In the genomic region with DNA sequence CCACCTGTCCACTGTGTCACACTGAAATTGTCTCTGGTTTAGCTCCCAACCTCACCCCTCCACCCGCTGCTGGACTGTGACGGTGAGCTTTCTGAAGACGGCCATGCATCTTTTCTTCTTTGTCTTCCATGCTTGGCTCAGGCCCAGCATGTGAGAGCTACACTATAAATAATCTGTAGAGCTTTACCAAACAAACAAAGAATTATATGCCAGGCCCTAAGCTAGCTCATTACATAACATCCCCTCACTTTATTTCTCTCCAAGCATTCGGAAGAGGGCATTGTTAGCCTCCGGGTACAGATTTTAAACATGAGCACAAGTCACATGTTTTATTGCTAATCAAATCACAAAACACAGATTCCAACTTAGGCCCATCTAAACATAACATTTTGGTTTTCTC, we compare ENCODE assay signal across 20 cellular contexts.
"Had no signal": no experiment of that assay in that cellular context is flagged by ENCODE, and none has a peak within 500 bp of the region (broad histone marks: within the 10 kb centered on the region; RNA-seq: fewer than 3 reads in every experiment).

No MANE protein-coding gene starts in this region.

- H3K4me3 Mint-ChIP-seq: activated CD4-positive, alpha-beta memory T cell treated with anti-CD3 and anti-CD28 coated beads for 36 hours; activated naive CD4-positive, alpha-beta T cell treated with anti-CD3 and anti-CD28 coated beads, Interleukin-2, amount 10 ng/mL, durations not matched to agents 7 days and 5 days; activated T-cell treated with anti-CD3 and anti-CD28 coated beads, Interleukin-2, amount 50 U/mL, for 72 hours; effector memory CD8-positive, alpha-beta T cell; immature natural killer cell; naive thymus-derived CD8-positive, alpha-beta T cell had no signal

- H3K27me3 Mint-ChIP-seq: activated CD4-positive, alpha-beta memory T cell treated with anti-CD3 and anti-CD28 coated beads for 36 hours; activated naive CD4-positive, alpha-beta T cell treated with anti-CD3 and anti-CD28 coated beads, Interleukin-2, amount 10 ng/mL, durations not matched to agents 7 days and 5 days; effector memory CD8-positive, alpha-beta T cell had no signal

- DNase-seq: activated CD4-positive, alpha-beta memory T cell treated with anti-CD3 and anti-CD28 coated beads for 36 hours; activated CD4-positive, alpha-beta T cell treated with anti-CD3 and anti-CD28 coated beads for 48 hours; activated effector memory CD4-positive, alpha-beta T cell treated with Interleukin-2 at 50 U/mL for 16 hours; activated naive CD4-positive, alpha-beta T cell treated with anti-CD3 and anti-CD28 coated beads, Interleukin-2, amount 10 ng/mL, durations not matched to agents 7 days and 5 days; activated T-cell treated with anti-CD3 and anti-CD28 coated beads, Interleukin-2, amount 50 U/mL, for 72 hours; amygdala; colonic mucosa; dorsolateral prefrontal cortex; effector memory CD8-positive, alpha-beta T cell; glutamatergic neuron; immature natural killer cell; kidney glomerular epithelial cell; left lung; naive thymus-derived CD8-positive, alpha-beta T cell; retina; stimulated activated CD4-positive, alpha-beta T cell treated with anti-CD3 and anti-CD28 coated beads, Interleukin-4, amount 100 ng/mL, for 1 hour; stimulated activated naive CD4-positive, alpha-beta T cell; testis; upper lobe of right lung had no signal

- ATAC-seq: activated T-cell treated with anti-CD3 and anti-CD28 coated beads, Interleukin-2, amount 50 U/mL, for 72 hours; effector memory CD8-positive, alpha-beta T cell; esophagus mucosa; left lung; naive thymus-derived CD8-positive, alpha-beta T cell; upper lobe of right lung had no signal

- H3K4me1 Mint-ChIP-seq: activated naive CD4-positive, alpha-beta T cell treated with anti-CD3 and anti-CD28 coated beads, Interleukin-2, amount 10 ng/mL, durations not matched to agents 7 days and 5 days; immature natural killer cell; naive thymus-derived CD8-positive, alpha-beta T cell had no signal

- H3K27ac Mint-ChIP-seq: activated CD4-positive, alpha-beta memory T cell treated with anti-CD3 and anti-CD28 coated beads for 36 hours; activated naive CD4-positive, alpha-beta T cell treated with anti-CD3 and anti-CD28 coated beads, Interleukin-2, amount 10 ng/mL, durations not matched to agents 7 days and 5 days; activated T-cell treated with anti-CD3 and anti-CD28 coated beads, Interleukin-2, amount 50 U/mL, for 72 hours; effector memory CD8-positive, alpha-beta T cell; immature natural killer cell; naive thymus-derived CD8-positive, alpha-beta T cell had no signal

- H3K36me3 Mint-ChIP-seq: activated CD4-positive, alpha-beta memory T cell treated with anti-CD3 and anti-CD28 coated beads for 36 hours; activated naive CD4-positive, alpha-beta T cell treated with anti-CD3 and anti-CD28 coated beads, Interleukin-2, amount 10 ng/mL, durations not matched to agents 7 days and 5 days; immature natural killer cell; naive thymus-derived CD8-positive, alpha-beta T cell had no signal
